ENCODE assay signal across 15 cellular contexts in the genomic region with DNA sequence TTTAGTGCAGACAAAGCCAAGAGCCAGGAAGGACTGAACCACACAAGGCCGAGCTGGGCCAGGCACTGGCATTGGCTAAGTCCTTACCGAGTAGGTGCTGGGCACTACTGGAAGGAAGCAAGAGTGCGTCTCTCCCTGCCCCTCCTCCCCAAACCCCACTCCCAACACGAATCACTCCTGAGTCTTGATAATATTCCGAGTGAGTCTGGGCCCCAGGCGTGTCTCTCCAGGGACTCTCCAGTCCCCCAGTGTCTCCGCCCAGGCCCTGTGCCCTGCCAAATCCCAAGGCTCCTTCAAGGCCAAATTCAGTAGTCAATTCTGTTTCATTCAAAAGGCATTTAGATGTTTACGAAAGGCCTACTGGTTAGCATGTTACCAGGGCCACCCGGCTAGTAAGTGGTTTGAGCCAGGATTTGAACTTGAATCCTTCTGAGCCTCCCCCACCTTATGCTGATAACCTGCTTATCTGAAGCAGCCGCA.
A peak's percentile ranks its signal among the peaks of the same experiment; 100 is the strongest.
DNase-seq lines count a peak whose midpoint lies in the region; FAIRE-seq and TF ChIP-seq lines count a peak whose summit lies in the region.
"Had no signal": no experiment of that assay in that cellular context is flagged by ENCODE, and none has a peak within 500 bp of the region (broad histone marks: within the 10 kb centered on the region; RNA-seq: fewer than 3 reads in every experiment).

No MANE protein-coding gene starts in this region.

- TF ChIP-seq CTCF in MCF 10A (IDR thresholded peaks at IDR 0.05; ENCODE audit: unreplicated experiment) (no peak), breast epithelium (IDR thresholded peaks at IDR 0.05) (no peak), progenitor cell of endocrine pancreas (IDR thresholded peaks at IDR 0.05; ENCODE audit: unreplicated experiment) (no peak)

- no peaks in the 10 kb centered on the region for H3K9me3 Mint-ChIP-seq in MCF 10A (ENCODE audit: unreplicated experiment)
- H3K9me3 Mint-ChIP-seq in progenitor cell of endocrine pancreas (ENCODE audit: low read depth), result no peaks in the 10 kb centered on the region
- H3K9me3 Mint-ChIP-seq: activated CD4-positive, alpha-beta memory T cell treated with anti-CD3 and anti-CD28 coated beads for 36 hours had no signal

- DNase-seq in MCF 10A (ENCODE audit: unreplicated experiment) (peak; percentile 43), breast epithelium (ENCODE audit: low spot score in 2 of 2) (no peak), amniotic stem cell (lab: John Stamatoyannopoulos, UW) (peak; percentile 62), iris pigment epithelial cell (ENCODE audit: low read depth) (peak; percentile 94), urothelium cell line (ENCODE audit: low spot score) (peak; percentile 46), HPDE6-E6E7 (ENCODE audit: extremely low spot score) (no peak), NCI-H146 treated with DMSO at 0.1 percent for 48 hours (lab: John Stamatoyannopoulos, UW; ENCODE audit: unreplicated experiment) (no peak), progenitor cell of endocrine pancreas (ENCODE audit: low spot score, unreplicated experiment) (no peak)
- DNase-seq: 8988T; activated CD4-positive, alpha-beta memory T cell treated with anti-CD3 and anti-CD28 coated beads for 36 hours; GF-D8; NCI-H526 treated with DMSO at 0.1 percent for 48 hours; T-helper 1 cell; thyroid gland had no signal

- no TSS peak for BruUV-seq in MCF 10A (replicated peaks; lab: Mats Ljungman, UMichigan)

- intact Hi-C loops in MCF 10A (cut with micrococcal nuclease), result no loop called here
- intact Hi-C loops in breast epithelium (cut with DNase I; ENCODE audit: low total_unique reads), result no loop called here

- H3K36me3 ChIP-seq in breast epithelium, result no peaks in the 10 kb centered on the region
- H3K36me3 ChIP-seq: thyroid gland had no signal

- H3K4me1 Mint-ChIP-seq in MCF 10A (ENCODE audit: insufficient read depth, unreplicated experiment) (peaks cover 6% of the 10 kb centered on the region), progenitor cell of endocrine pancreas (ENCODE audit: low read depth) (peaks cover 11% of the 10 kb centered on the region)

- no peaks in the 10 kb centered on the region for H3K27me3 ChIP-seq in breast epithelium
- H3K27me3 ChIP-seq: thyroid gland had no signal

- TF ChIP-seq POLR2A in breast epithelium (IDR thresholded peaks at IDR 0.05), result no peak

- FAIRE-seq in urothelium cell line (lab: Jason Lieb, UNC), result peak; percentile 80

- no peak overlapping the region for H3K4me3 ChIP-seq in breast epithelium
- H3K4me3 ChIP-seq: thyroid gland had no signal

- H3K4me1 ChIP-seq in breast epithelium, result no peaks in the 10 kb centered on the region

- H3K36me3 Mint-ChIP-seq in MCF 10A (ENCODE audit: insufficient read depth, unreplicated experiment) (no peaks in the 10 kb centered on the region), progenitor cell of endocrine pancreas (ENCODE audit: insufficient read depth) (no peaks in the 10 kb centered on the region)
- H3K36me3 Mint-ChIP-seq: activated CD4-positive, alpha-beta memory T cell treated with anti-CD3 and anti-CD28 coated beads for 36 hours had no signal

- H3K27ac ChIP-seq in breast epithelium, result no peak overlapping the region
- H3K27ac ChIP-seq: epithelial cell of prostate, thyroid gland had no signal

- H3K27me3 Mint-ChIP-seq in MCF 10A (ENCODE audit: insufficient read depth, unreplicated experiment) (peaks cover 12% of the 10 kb centered on the region), progenitor cell of endocrine pancreas (peaks cover 58% of the 10 kb centered on the region)

- no peaks in the 10 kb centered on the region for H3K9me3 ChIP-seq in breast epithelium
- H3K9me3 ChIP-seq: thyroid gland had no signal

- POLR2A ChIA-PET in MCF 10A (lab: Yijun Ruan, JAX), result no interaction called here

- CTCF ChIA-PET in MCF 10A (lab: Yijun Ruan, JAX), result interaction anchor here (0.6 kb wide), 1 partner anchor 66 kb away, joined by 3 read pairs; no protein-coding TSS in a partner anchor

- H3K4me3 Mint-ChIP-seq in MCF 10A (ENCODE audit: unreplicated experiment) (no peak overlapping the region), progenitor cell of endocrine pancreas (ENCODE audit: low read depth) (no peak overlapping the region)
- H3K4me3 Mint-ChIP-seq: activated CD4-positive, alpha-beta memory T cell treated with anti-CD3 and anti-CD28 coated beads for 36 hours had no signal

- H3K27ac Mint-ChIP-seq in MCF 10A (ENCODE audit: low read depth, unreplicated experiment) (no peak overlapping the region), progenitor cell of endocrine pancreas (no peak overlapping the region)
- H3K27ac Mint-ChIP-seq: activated CD4-positive, alpha-beta memory T cell treated with anti-CD3 and anti-CD28 coated beads for 36 hours had no signal

Comparison
In these comparisons a context has a peak if more than half of its experiments do, and no peak if none do; other contexts are left out.
1. DNase-seq: peak in MCF 10A (single experiment), amniotic stem cell (single experiment), iris pigment epithelial cell (single experiment) and urothelium cell line (single experiment); none in breast epithelium (0 of 2), HPDE6-E6E7 (single experiment), NCI-H146 treated with DMSO at 0.1 percent for 48 hours (single experiment) and progenitor cell of endocrine pancreas (single experiment).